27 cellular contexts compared by ENCODE assay signal in genomic region chr5:86129009-86129408, GRCh38.
"Had no signal": no experiment of that assay in that cellular context is flagged by ENCODE, and none has a peak within 500 bp of the region (broad histone marks: within the 10 kb centered on the region; RNA-seq: fewer than 3 reads in every experiment).

No MANE protein-coding gene starts in this region.

- FAIRE-seq: urothelium cell line had no signal

- H3K9me3 ChIP-seq: stomach, suprapubic skin, testis, thoracic aorta, thyroid gland, tibial artery, tibial nerve, transverse colon, upper lobe of left lung, upper lobe of right lung, uterus, vagina had no signal

- H3K27me3 ChIP-seq: stomach, suprapubic skin, testis, thyroid gland, tibial artery, tibial nerve, transverse colon, upper lobe of left lung, upper lobe of right lung, uterus, vagina had no signal

- ATAC-seq: stimulated activated effector memory CD8-positive, alpha-beta T cell treated with anti-CD3 and anti-CD28 coated beads, Interleukin-12 subunit alpha, Interleukin-12 subunit beta, amount 100 ng/mL, for 72 hours; stimulated activated memory B cell treated with anti-CD40 and anti-IgM and Interleukin-4, amounts not matched to agents 10 μg/mL and 1 μg/mL and 100 μg/mL, for 72 hours; stimulated activated naive B cell treated with anti-CD40 and anti-IgM and Interleukin-4, amounts not matched to agents 10 μg/mL and 1 μg/mL and 100 μg/mL, for 72 hours; stimulated activated naive CD8-positive, alpha-beta T cell treated with anti-CD3 and anti-CD28 coated beads, Interleukin-15, amount 100 ng/mL, for 72 hours; stimulated activated naive CD8-positive, alpha-beta T cell treated with anti-CD3 and anti-CD28 coated beads, Interleukin-15, Interleukin-2, amounts not matched to agents 100 U/mL and 50 U/mL, for 24 hours; upper lobe of right lung had no signal

- H3K27ac ChIP-seq: stomach, suprapubic skin, testis, thoracic aorta, thyroid gland, tibial artery, tibial nerve, transverse colon, upper lobe of left lung, upper lobe of right lung, uterus, vagina had no signal

- H3K4me3 ChIP-seq: stomach, suprapubic skin, testis, thoracic aorta, thyroid gland, tibial artery, tibial nerve, transverse colon, upper lobe of left lung, upper lobe of right lung, uterus, vagina had no signal

- H3K36me3 ChIP-seq: stomach, suprapubic skin, thoracic aorta, thyroid gland, tibial artery, tibial nerve, transverse colon, upper lobe of left lung, upper lobe of right lung, uterus, vagina had no signal

- DNase-seq: stimulated activated CD4-positive, alpha-beta T cell treated with anti-CD3 and anti-CD28 coated beads, Interleukin-2, amount 100 ng/mL, for 48 hours; stimulated activated CD4-positive, alpha-beta T cell treated with anti-CD3 and anti-CD28 coated beads, Interleukin-4, amount 100 ng/mL, for 1 hour; stimulated activated CD4-positive, alpha-beta T cell treated with anti-CD3 and anti-CD28 coated beads, Interleukin-4, amount 100 ng/mL, for 24 hours; stimulated activated CD4-positive, alpha-beta T cell treated with anti-CD3 and anti-CD28 coated beads, Interleukin-4, amount 100 ng/mL, for 4 hours; stimulated activated CD8-positive, alpha-beta memory T cell treated with anti-CD3 and anti-CD28 coated beads, Interleukin-4, amount 100 ng/mL, for 48 hours; stimulated activated naive B cell treated with anti-CD40 and anti-IgM and Interleukin-4, amounts not matched to agents 10 μg/mL and 1 μg/mL and 100 μg/mL, for 72 hours; stimulated activated naive CD4-positive, alpha-beta T cell; stimulated activated naive CD4-positive, alpha-beta T cell treated with Interleukin-2 at 50 U/mL for 16 hours; stimulated activated naive CD8-positive, alpha-beta T cell treated with anti-CD3 and anti-CD28 coated beads, Interleukin-15, amount 100 ng/mL, for 72 hours; stimulated activated naive CD8-positive, alpha-beta T cell treated with anti-CD3 and anti-CD28 coated beads, Interleukin-15, Interleukin-2, amounts not matched to agents 100 U/mL and 50 U/mL, for 24 hours; stomach; substantia nigra; testis; thyroid gland; tibial artery; transverse colon; trophoblast cell; upper lobe of left lung; upper lobe of right lung; uterus had no signal

- H3K4me1 ChIP-seq: stomach, suprapubic skin, testis, thyroid gland, tibial artery, tibial nerve, transverse colon, upper lobe of left lung, upper lobe of right lung, uterus, vagina had no signal
